In the genomic region with DNA sequence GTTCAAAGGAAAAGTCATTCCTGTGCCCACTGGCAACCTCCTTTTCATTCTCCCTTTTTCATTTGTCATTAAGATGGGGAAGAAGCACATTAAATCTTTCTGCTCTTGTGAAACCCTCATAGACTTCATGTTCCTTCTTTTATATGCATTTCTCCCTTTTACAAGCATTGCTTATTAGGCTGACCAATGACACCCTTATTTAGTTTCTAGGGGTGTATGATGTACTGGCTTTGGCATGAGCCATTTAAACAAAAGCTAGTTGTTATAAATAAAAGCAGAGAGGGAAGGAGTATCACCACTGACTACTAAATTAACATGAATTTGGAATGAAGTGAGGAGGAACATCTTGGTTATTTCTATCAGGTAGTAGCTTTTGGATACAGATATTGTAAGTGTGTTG, we compare ENCODE assay signal across 27 cellular contexts.
"Had no signal": no experiment of that assay in that cellular context is flagged by ENCODE, and none has a peak within 500 bp of the region (broad histone marks: within the 10 kb centered on the region; RNA-seq: fewer than 3 reads in every experiment).

No MANE protein-coding gene starts in this region.

- H3K27me3 ChIP-seq: body of pancreas, esophagus squamous epithelium, neutrophil, ovary, right lobe of liver, upper lobe of left lung, vagina had no signal

- DNase-seq: activated B cell treated with CpG ODN at 0.5 μM for 24 hours; activated CD4-positive, alpha-beta T cell treated with anti-CD3 and anti-CD28 coated beads, Interleukin-2, amount 50 U/mL, for 4 hours; activated effector memory CD4-positive, alpha-beta T cell treated with Interleukin-2 at 50 U/mL for 16 hours; activated naive CD4-positive, alpha-beta T cell treated with Interleukin-2 at 50 U/mL for 16 hours; anterior cingulate cortex; body of pancreas; dermis blood vessel endothelial cell; effector CD4-positive, alpha-beta T cell; esophagus squamous epithelium; head of caudate nucleus; immature natural killer cell; mesenchymal stem cell; ovary; right lobe of liver; small intestine; stimulated activated CD4-positive, alpha-beta T cell treated with anti-CD3 and anti-CD28 coated beads, Interleukin-4, amount 100 ng/mL, for 24 hours; stimulated activated CD8-positive, alpha-beta memory T cell treated with anti-CD3 and anti-CD28 coated beads, Interleukin-4, amount 100 ng/mL, for 48 hours; stimulated activated naive CD8-positive, alpha-beta T cell treated with anti-CD3 and anti-CD28 coated beads, Interleukin-15, amount 100 ng/mL, for 72 hours; substantia nigra; T-helper 2 cell; upper lobe of left lung had no signal

- H3K36me3 Mint-ChIP-seq: activated naive CD8-positive, alpha-beta T cell; immature natural killer cell; natural killer cell treated with Interleukin-12 subunit alpha and Interleukin-12 subunit beta and Interleukin-15 and Interleukin-18, amount 100 ng/mL, for 72 hours; stimulated activated memory B cell treated with anti-CD40 and anti-IgM and Interleukin-4, amounts not matched to agents 10 μg/mL and 1 μg/mL and 100 μg/mL, for 72 hours had no signal

- ATAC-seq: body of pancreas; natural killer cell treated with Interleukin-12 subunit alpha and Interleukin-12 subunit beta and Interleukin-15 and Interleukin-18, amount 100 ng/mL, for 72 hours; right lobe of liver; stimulated activated memory B cell treated with anti-CD40 and anti-IgM and Interleukin-4, amounts not matched to agents 10 μg/mL and 1 μg/mL and 100 μg/mL, for 72 hours; stimulated activated naive CD8-positive, alpha-beta T cell treated with anti-CD3 and anti-CD28 coated beads, Interleukin-15, amount 100 ng/mL, for 72 hours had no signal

- H3K9me3 ChIP-seq: body of pancreas, esophagus squamous epithelium, neutrophil, ovary, right lobe of liver, upper lobe of left lung, vagina had no signal

- H3K27ac Mint-ChIP-seq: activated B cell treated with CpG ODN at 0.5 μM for 24 hours; activated naive CD8-positive, alpha-beta T cell; natural killer cell treated with Interleukin-12 subunit alpha and Interleukin-12 subunit beta and Interleukin-15 and Interleukin-18, amount 100 ng/mL, for 72 hours; progenitor cell of endocrine pancreas; stimulated activated memory B cell treated with anti-CD40 and anti-IgM and Interleukin-4, amounts not matched to agents 10 μg/mL and 1 μg/mL and 100 μg/mL, for 72 hours; stimulated activated naive CD8-positive, alpha-beta T cell treated with anti-CD3 and anti-CD28 coated beads, Interleukin-15, amount 100 ng/mL, for 72 hours had no signal

- H3K9me3 Mint-ChIP-seq: activated B cell treated with CpG ODN at 0.5 μM for 24 hours; stimulated activated memory B cell treated with anti-CD40 and anti-IgM and Interleukin-4, amounts not matched to agents 10 μg/mL and 1 μg/mL and 100 μg/mL, for 72 hours had no signal

- H3K27ac ChIP-seq: body of pancreas, esophagus squamous epithelium, neutrophil, ovary, right lobe of liver, upper lobe of left lung, vagina had no signal

- H3K4me1 Mint-ChIP-seq: activated B cell treated with CpG ODN at 0.5 μM for 24 hours; immature natural killer cell; stimulated activated memory B cell treated with anti-CD40 and anti-IgM and Interleukin-4, amounts not matched to agents 10 μg/mL and 1 μg/mL and 100 μg/mL, for 72 hours; stimulated activated naive CD8-positive, alpha-beta T cell treated with anti-CD3 and anti-CD28 coated beads, Interleukin-15, amount 100 ng/mL, for 72 hours had no signal

- H3K27me3 Mint-ChIP-seq: activated B cell treated with CpG ODN at 0.5 μM for 24 hours; activated naive CD8-positive, alpha-beta T cell; natural killer cell treated with Interleukin-12 subunit alpha and Interleukin-12 subunit beta and Interleukin-15 and Interleukin-18, amount 100 ng/mL, for 72 hours; progenitor cell of endocrine pancreas; stimulated activated memory B cell treated with anti-CD40 and anti-IgM and Interleukin-4, amounts not matched to agents 10 μg/mL and 1 μg/mL and 100 μg/mL, for 72 hours; stimulated activated naive CD8-positive, alpha-beta T cell treated with anti-CD3 and anti-CD28 coated beads, Interleukin-15, amount 100 ng/mL, for 72 hours had no signal

- H3K4me1 ChIP-seq: body of pancreas, esophagus squamous epithelium, right lobe of liver, upper lobe of left lung, vagina had no signal

- H3K4me3 ChIP-seq: body of pancreas, esophagus squamous epithelium, ovary, right lobe of liver, upper lobe of left lung, vagina had no signal

- H3K36me3 ChIP-seq: esophagus squamous epithelium, neutrophil, ovary, right lobe of liver, upper lobe of left lung, vagina had no signal

- H3K4me3 Mint-ChIP-seq: activated B cell treated with CpG ODN at 0.5 μM for 24 hours; activated naive CD8-positive, alpha-beta T cell; immature natural killer cell; natural killer cell treated with Interleukin-12 subunit alpha and Interleukin-12 subunit beta and Interleukin-15 and Interleukin-18, amount 100 ng/mL, for 72 hours; stimulated activated memory B cell treated with anti-CD40 and anti-IgM and Interleukin-4, amounts not matched to agents 10 μg/mL and 1 μg/mL and 100 μg/mL, for 72 hours; stimulated activated naive CD8-positive, alpha-beta T cell treated with anti-CD3 and anti-CD28 coated beads, Interleukin-15, amount 100 ng/mL, for 72 hours had no signal
